In the genomic region with DNA sequence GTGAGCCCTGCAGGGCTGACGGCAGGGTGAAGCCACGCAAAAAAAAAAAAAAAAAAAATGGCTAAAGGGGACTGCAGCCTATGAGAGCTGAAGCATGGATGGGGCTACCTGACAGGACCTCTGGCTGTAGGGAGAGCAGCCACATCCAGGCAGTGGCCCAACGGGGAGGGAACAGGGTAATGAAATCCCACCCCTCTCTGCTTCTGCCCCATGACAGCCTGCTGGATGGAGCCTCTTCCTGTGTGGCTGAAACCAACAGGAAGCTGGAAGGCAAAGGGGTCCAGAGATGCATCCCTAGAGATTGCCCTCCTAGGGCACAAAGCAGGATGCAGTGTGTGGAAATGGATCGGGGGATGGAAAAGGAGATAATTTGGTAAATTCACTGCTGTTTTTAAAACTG, we compare ENCODE assay signal across 3 cellular contexts.
TF ChIP-seq lines count a peak whose summit lies in the region.

No MANE protein-coding gene starts in this region.

TF ChIP-seq in SK-N-SH, 30 proteins besides CTCF, POLR2A, EP300 and RAD21:
- TF ChIP-seq POLR2AphosphoS5 (IDR thresholded peaks at IDR 0.05; ENCODE audit: low read depth, low read length) (no peak), GATA2 (CRISPR knock-in tag; IDR thresholded peaks at IDR 0.05) (no peak), RXRA (IDR thresholded peaks at IDR 0.05; ENCODE audit: borderline replicate concordance, low read depth) (no peak)

TF ChIP-seq in SK-N-SH treated with all-trans-retinoic acid at 6 μM for 48 hours, 23 proteins besides CTCF, POLR2A, EP300 and RAD21:
- TF ChIP-seq ESRRG (CRISPR knock-in tag; IDR thresholded peaks at IDR 0.05) (no peak), SNAI2 (CRISPR knock-in tag; IDR thresholded peaks at IDR 0.05) (no peak), OSR1 (CRISPR knock-in tag; IDR thresholded peaks at IDR 0.05) (no peak), ARNTL (CRISPR knock-in tag; IDR thresholded peaks at IDR 0.05; ENCODE audit: borderline replicate concordance, low read depth) (no peak), PATZ1 (CRISPR knock-in tag; IDR thresholded peaks at IDR 0.05; ENCODE audit: borderline replicate concordance) (no peak)

TF ChIP-seq in H1, 55 proteins besides CTCF, POLR2A, EP300 and RAD21:
- TF ChIP-seq MAX (IDR thresholded peaks at IDR 0.05), result no peak
- TF ChIP-seq ASH2L (IDR thresholded peaks at IDR 0.05; ENCODE audit: low read length), result no peak
- TF ChIP-seq NRF1 (IDR thresholded peaks at IDR 0.05; ENCODE audit: low read depth, low read length), result no peak
- no peak for TF ChIP-seq SRF (IDR thresholded peaks at IDR 0.05; ENCODE audit: low read depth, low read length)
- no peak for TF ChIP-seq KDM4A (IDR thresholded peaks at IDR 0.05; ENCODE audit: low read depth, low read length, severe bottlenecking)
- no peak for TF ChIP-seq SIN3A (conservative IDR thresholded peaks at IDR 0.05 in 1 of 2, IDR thresholded peaks at IDR 0.05 in 1 of 2; ENCODE audit: low read depth in 1 of 2, low read length in 2 of 2)
- no peak for TF ChIP-seq RXRA (IDR thresholded peaks at IDR 0.05; ENCODE audit: insufficient read depth, low read depth, low read length)
- no peak for TF ChIP-seq KDM1A (IDR thresholded peaks at IDR 0.05; ENCODE audit: borderline replicate concordance, low read length)
- TF ChIP-seq BCL11A (IDR thresholded peaks at IDR 0.05; ENCODE audit: low read depth in 2 of 2, low read length in 2 of 2), result no peak
- TF ChIP-seq SP2 (IDR thresholded peaks at IDR 0.05; ENCODE audit: low read length), result no peak
